Comparison of ENCODE assay signal across 28 cellular contexts in the genomic region with DNA sequence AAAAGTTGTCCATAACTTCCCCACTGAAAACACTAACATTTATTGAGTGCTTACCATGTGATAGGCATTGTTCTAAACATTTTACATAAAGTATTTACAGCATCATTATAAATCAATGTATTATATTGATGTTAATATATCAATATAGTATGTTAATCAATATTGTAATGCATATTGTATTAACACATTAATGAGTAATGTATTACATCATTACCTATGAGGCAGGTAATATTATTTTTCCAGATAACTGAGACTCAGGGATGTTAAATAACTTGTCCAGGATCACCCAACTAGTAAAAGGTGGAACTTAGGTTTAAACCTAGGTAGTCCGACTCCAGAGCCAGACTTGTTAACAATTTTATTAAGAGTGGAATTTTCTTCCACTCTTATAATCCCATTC. TPM values are rescaled to one million over a fixed set of nuclear protein-coding genes. Genes with fewer than 3 reads are reported as not detected.
A peak's percentile ranks its signal among the peaks of the same experiment; 100 is the strongest.
DNase-seq lines count a peak whose midpoint lies in the region; ATAC-seq, FAIRE-seq and TF ChIP-seq lines count a peak whose summit lies in the region.
"Had no signal": no experiment of that assay in that cellular context is flagged by ENCODE, and none has a peak within 500 bp of the region (broad histone marks: within the 10 kb centered on the region; RNA-seq: fewer than 3 reads in every experiment).

No MANE protein-coding gene starts in this region.

- H3K4me1 ChIP-seq in HEK293 (ENCODE audit: control insufficient read depth, insufficient read depth, low read length) (no peaks in the 10 kb centered on the region), OCI-LY3 (ENCODE audit: low read length) (peaks cover 11% of the 10 kb centered on the region), K562 (replicated peaks in 1 of 2; ENCODE audit: control insufficient read depth in 2 of 2, insufficient read depth in 2 of 2, low read length in 2 of 2) (no peaks in the 10 kb centered on the region; a peak in 1 of 5 replicates), foreskin keratinocyte (no peaks in the 10 kb centered on the region), Karpas-422 (ENCODE audit: low read length) (no peaks in the 10 kb centered on the region)
- H3K4me1 ChIP-seq: BE2C had no signal

- H3K36me3 ChIP-seq in HEK293 (ENCODE audit: control insufficient read depth in 2 of 2, insufficient read depth in 1 of 2, low read length in 2 of 2) (no peaks in the 10 kb centered on the region), OCI-LY3 (replicated peaks; ENCODE audit: low read depth, low read length) (no peaks in the 10 kb centered on the region), K562 (ENCODE audit: control insufficient read depth, insufficient read depth, low read length) (no peaks in the 10 kb centered on the region), Karpas-422 (ENCODE audit: insufficient read depth, low read length) (no peaks in the 10 kb centered on the region)
- H3K36me3 ChIP-seq: BE2C, BLaER1 had no signal

- FAIRE-seq in K562 (lab: Jason Lieb, UNC): no peak
- FAIRE-seq: A204.1, GM12891 had no signal

- H3K9me3 ChIP-seq in HEK293 (ENCODE audit: control insufficient read depth, insufficient read depth, low read depth, low read length) (no peaks in the 10 kb centered on the region), OCI-LY3 (ENCODE audit: insufficient read depth, low read length) (no peaks in the 10 kb centered on the region), K562 (replicated peaks; ENCODE audit: control insufficient read depth, insufficient read depth, low read depth, low read length) (no peaks in the 10 kb centered on the region), Karpas-422 (ENCODE audit: low read length) (no peaks in the 10 kb centered on the region)
- H3K9me3 ChIP-seq: BE2C, BLaER1 had no signal

- no peaks in the 10 kb centered on the region for H3K9me2 ChIP-seq in Karpas-422 (replicated peaks; ENCODE audit: insufficient read depth, low read length)

- BruUV-seq in K562 (replicated peaks; lab: Mats Ljungman, UMichigan): no TSS peak

- no peak for ATAC-seq in K562
- ATAC-seq in foreskin keratinocyte: no peak

- TF ChIP-seq EP300 in K562 (IDR thresholded peaks at IDR 0.05; ENCODE audit: low read length): no peak

- H3K4me3 ChIP-seq in HEK293 (ENCODE audit: low read depth, low read length) (no peak overlapping the region), OCI-LY3 (ENCODE audit: low read length) (no peak overlapping the region), K562 (no peak overlapping the region), Karpas-422 (ENCODE audit: low read length) (no peak overlapping the region)
- H3K4me3 ChIP-seq: BLaER1 had no signal

- no peaks in the 10 kb centered on the region for H3K9me1 ChIP-seq in K562 (ENCODE audit: control insufficient read depth, insufficient read depth, low read length)

- no peak for TF ChIP-seq RAD21 in K562 (CRISPR knock-in tag; conservative IDR thresholded peaks at IDR 0.05 in 1 of 2, IDR thresholded peaks at IDR 0.05 in 1 of 2)

- POLR2A ChIA-PET in HEK293 (lab: Yijun Ruan, JAX): no interaction called here
- POLR2A ChIA-PET in K562 (lab: Yijun Ruan, JAX): interaction anchor here (0.8 kb wide), 1 partner anchor 863 kb away, joined by 3 read pairs; no protein-coding TSS in a partner anchor

- in situ Hi-C loops in K562 (cut with MboI): no loop called here

- H3K4me2 ChIP-seq in OCI-LY3 (ENCODE audit: low read length) (0 out of 2 replicates have a peak overlapping the region, but pooled peaks have one; percentile 4), K562 (ENCODE audit: insufficient read depth, low read length) (no peak overlapping the region), Karpas-422 (ENCODE audit: low read depth, low read length, poor library complexity, severe bottlenecking) (no peak overlapping the region)
- H3K4me2 ChIP-seq: BLaER1 had no signal

- H3K79me2 ChIP-seq in OCI-LY3 (ENCODE audit: low read length) (no peaks in the 10 kb centered on the region), K562 (ENCODE audit: control insufficient read depth, insufficient read depth, low read length) (no peaks in the 10 kb centered on the region), Karpas-422 (ENCODE audit: low read length) (no peaks in the 10 kb centered on the region)

- no peak for TF ChIP-seq CTCF in HEK293 (tag by site-specific recombination; IDR thresholded peaks at IDR 0.05)
- TF ChIP-seq CTCF in OCI-LY3 (IDR thresholded peaks at IDR 0.05; ENCODE audit: low read depth, low read length): no peak
- no peak for TF ChIP-seq CTCF in K562 (IDR thresholded peaks at IDR 0.05 in 2 of 3, conservative IDR thresholded peaks at IDR 0.05 in 1 of 3; ENCODE audit: insufficient read depth in 2 of 3, low read depth in 1 of 3, low read length in 3 of 3)
- TF ChIP-seq CTCF in foreskin keratinocyte (conservative IDR thresholded peaks at IDR 0.05): no peak

- 10% methylated on average over 1 of the region's 1 CpG for WGBS in K562 (ENCODE audit: insufficient coverage, low coverage, missing lambda C conversion rate)

- no peak overlapping the region for H3K9ac ChIP-seq in OCI-LY3 (ENCODE audit: low read length)
- no peak overlapping the region for H3K9ac ChIP-seq in K562 (ENCODE audit: insufficient read depth in 1 of 2, low read depth in 2 of 2, low read length in 2 of 2)
- no peak overlapping the region for H3K9ac ChIP-seq in Karpas-422 (ENCODE audit: low read length)
- H3K9ac ChIP-seq: BLaER1 had no signal

- H2AFZ ChIP-seq in OCI-LY3 (ENCODE audit: low read depth, low read length): no peak overlapping the region
- H2AFZ ChIP-seq in K562 (ENCODE audit: low read depth, low read length): no peak overlapping the region
- no peak overlapping the region for H2AFZ ChIP-seq in Karpas-422 (ENCODE audit: low read length)

- TF ChIP-seq POLR2A in K562 (conservative IDR thresholded peaks at IDR 0.05): no peak

- no peaks in the 10 kb centered on the region for H4K20me1 ChIP-seq in OCI-LY3 (ENCODE audit: insufficient read depth, low read length)
- H4K20me1 ChIP-seq in K562 (replicated peaks; ENCODE audit: control insufficient read depth, insufficient read depth, low read length): peaks cover 4% of the 10 kb centered on the region; the same call in 1 of the 2 replicates
- H4K20me1 ChIP-seq in Karpas-422 (ENCODE audit: insufficient read depth, low read depth, low read length): no peaks in the 10 kb centered on the region; the same call in 1 of the 2 replicates
- H4K20me1 ChIP-seq: BLaER1 had no signal

- H3K27ac ChIP-seq in HEK293 (ENCODE audit: extremely low read depth, low read depth, low read length): no peak overlapping the region
- no peak overlapping the region for H3K27ac ChIP-seq in OCI-LY3 (ENCODE audit: low read length)
- H3K27ac ChIP-seq in K562 (ENCODE audit: extremely low read depth, low read depth, low read length): no peak overlapping the region
- no peak overlapping the region for H3K27ac ChIP-seq in foreskin keratinocyte
- H3K27ac ChIP-seq in Karpas-422 (ENCODE audit: low read length): no peak overlapping the region
- H3K27ac ChIP-seq: BLaER1 had no signal

- intact Hi-C loops in K562 (cut with micrococcal nuclease): no loop called here

- DNase-seq in K562 (ENCODE audit: extremely low read depth in 1 of 4, low spot score in 3 of 4) (no peak), foreskin keratinocyte (no peak), Karpas-422 (no peak)
- DNase-seq: 8988T; ACHN; BE2C; C1 segment of cervical spinal cord; CD4-positive, alpha-beta memory T cell; CD4-positive, CD25-positive, alpha-beta regulatory T cell; CD8-positive, alpha-beta memory T cell; COR-L47; DMS 273 treated with DMSO at 0.1 percent for 48 hours; DMS153; DMS53; DMS79; DND-41; EL; GDM1 had no signal

- CTCF ChIA-PET in HEK293 (lab: Yijun Ruan, JAX) (no interaction called here), K562 (lab: Yijun Ruan, JAX; ENCODE audit: low intra/inter-chr PET ratio) (no interaction called here)

- 0 out of 2 replicates have a peak, but pooled peaks cover 4% of the 10 kb centered on the region for H3K27me3 ChIP-seq in OCI-LY3 (ENCODE audit: low read depth, low read length)
- peaks cover 0 to 19% of the 10 kb centered on the region in 2 experiments; a peak in 3 of 5 replicates for H3K27me3 ChIP-seq in K562 (ENCODE audit: control insufficient read depth in 2 of 2, insufficient read depth in 2 of 2, low read length in 2 of 2)
- H3K27me3 ChIP-seq in foreskin keratinocyte: peaks cover 12% of the 10 kb centered on the region
- no peaks in the 10 kb centered on the region for H3K27me3 ChIP-seq in Karpas-422 (ENCODE audit: low read length)
- H3K27me3 ChIP-seq: BLaER1 had no signal

RNA-seq across cellular contexts. Expression of a gene that starts 12.2 kb away (rescaled TPM):
- not detected in 2 replicates for total RNA-seq in K562 (2011; cell fraction: chromatin; rRNA removed; ENCODE audit: low replicate concordance)
- not detected in 2 replicates for total RNA-seq in K562 (2011; cell fraction: nucleolus; rRNA removed)
- not detected in 2 replicates for total RNA-seq in K562 (2011; cell fraction: nucleoplasm; rRNA removed)
- total RNA-seq in K562 (2014; rRNA removed) (not detected in 2 replicates), K562 (2014; rRNA removed; fragmentation: Illumina TruSeq; extraction: Trizol) (not detected in 2 replicates), K562 (2015; rRNA removed; fragmentation: Illumina TruSeq; extraction: Trizol) (not detected in 2 replicates), K562 (2021) (not detected in 2 replicates), foreskin keratinocyte (0.37 and 0.85 TPM in 2 replicates)
- polyA plus RNA-seq in K562 (2011; rRNA removed) (not detected in 2 replicates), K562 (2014; fragmentation: Illumina TruSeq; extraction: Trizol) (not detected in 2 replicates), K562 (2014; fragmentation: Nextera tagmentation; extraction: Ambion mirVana) (not detected), K562 (2014; rRNA removed) (not detected in 2 replicates), foreskin keratinocyte (0.58 and 0.88 TPM in 2 replicates)
- polyA plus RNA-seq in K562 (2011; cell fraction: cytosol; rRNA removed): not detected in 2 replicates
- polyA plus RNA-seq in K562 (2011; cell fraction: nucleus; rRNA removed): not detected in 2 replicates
- polyA plus RNA-seq in K562 (2012): not detected in 2 replicates
- polyA minus RNA-seq in K562 (2011; rRNA and poly(A)+ RNA removed): not detected in 2 replicates
- polyA minus RNA-seq in K562 (2011; cell fraction: cytosol; rRNA and poly(A)+ RNA removed): not detected in 2 replicates
- not detected in 2 replicates for polyA minus RNA-seq in K562 (2011; cell fraction: nucleus; rRNA and poly(A)+ RNA removed)
- not detected in 2 replicates for total RNA-seq in Karpas-422 (2014; rRNA removed; shearing (Covaris generic); ENCODE audit: low replicate concordance)
- total RNA-seq: A673; CD4-positive, CD25-positive, alpha-beta regulatory T cell; Daoy; G401 had no signal
- polyA plus RNA-seq: CD4-positive, alpha-beta memory T cell; CD4-positive, CD25-positive, alpha-beta regulatory T cell; CD8-positive, alpha-beta memory T cell had no signal

RNA-seq across cellular contexts. Expression of a gene that starts 20.9 kb away (rescaled TPM):
- not detected in 2 replicates for total RNA-seq in K562 (2011; cell fraction: chromatin; rRNA removed; ENCODE audit: low replicate concordance)
- not detected in 2 replicates for total RNA-seq in K562 (2011; cell fraction: nucleolus; rRNA removed)
- not detected in 2 replicates for total RNA-seq in K562 (2011; cell fraction: nucleoplasm; rRNA removed)
- total RNA-seq in K562 (2014; rRNA removed): not detected in 2 replicates
- not detected in 2 replicates for total RNA-seq in K562 (2014; rRNA removed; fragmentation: Illumina TruSeq; extraction: Trizol)
- not detected in 2 replicates for total RNA-seq in K562 (2015; rRNA removed; fragmentation: Illumina TruSeq; extraction: Trizol)
- not detected in 2 replicates for total RNA-seq in K562 (2021)
- polyA plus RNA-seq in K562 (2011; rRNA removed): not detected in 2 replicates
- not detected in 2 replicates for polyA plus RNA-seq in K562 (2011; cell fraction: cytosol; rRNA removed)
- polyA plus RNA-seq in K562 (2011; cell fraction: nucleus; rRNA removed): not detected in 2 replicates
- not detected in 2 replicates for polyA plus RNA-seq in K562 (2012)
- polyA plus RNA-seq in K562 (2014; fragmentation: Illumina TruSeq; extraction: Trizol): not detected in 2 replicates
- not detected for polyA plus RNA-seq in K562 (2014; fragmentation: Nextera tagmentation; extraction: Ambion mirVana)
- not detected in 2 replicates for polyA plus RNA-seq in K562 (2014; rRNA removed)
- not detected in 2 replicates for polyA minus RNA-seq in K562 (2011; rRNA and poly(A)+ RNA removed)
- polyA minus RNA-seq in K562 (2011; cell fraction: cytosol; rRNA and poly(A)+ RNA removed): not detected in 2 replicates
- not detected in 2 replicates for polyA minus RNA-seq in K562 (2011; cell fraction: nucleus; rRNA and poly(A)+ RNA removed)
- total RNA-seq in foreskin keratinocyte: 0.18 and 0.34 TPM in 2 replicates
- polyA plus RNA-seq in foreskin keratinocyte: 0.17 and 0.36 TPM in 2 replicates
- not detected in 2 replicates for total RNA-seq in Karpas-422 (2014; rRNA removed; shearing (Covaris generic); ENCODE audit: low replicate concordance)
- total RNA-seq: A673; CD4-positive, alpha-beta memory T cell; CD8-positive, alpha-beta memory T cell; Daoy; G401 had no signal
- polyA plus RNA-seq: AG04450; CD4-positive, alpha-beta memory T cell; CD4-positive, CD25-positive, alpha-beta regulatory T cell; CD8-positive, alpha-beta memory T cell had no signal

RNA-seq across cellular contexts. Expression of a gene that starts 25.9 kb away (rescaled TPM):
- 1.7 and 1.9 TPM in 2 replicates for total RNA-seq in K562 (2011; cell fraction: chromatin; rRNA removed; ENCODE audit: low replicate concordance)
- total RNA-seq in K562 (2011; cell fraction: nucleolus; rRNA removed): 2.0 and 4.3 TPM in 2 replicates
- total RNA-seq in K562 (2011; cell fraction: nucleoplasm; rRNA removed): 3.6 and 4.0 TPM in 2 replicates
- total RNA-seq in K562 (2014; rRNA removed): 1.8 and 2.6 TPM in 2 replicates
- total RNA-seq in K562 (2014; rRNA removed; fragmentation: Illumina TruSeq; extraction: Trizol): 1.2 and 1.4 TPM in 2 replicates
- 0.62 and 0.64 TPM in 2 replicates for total RNA-seq in K562 (2015; rRNA removed; fragmentation: Illumina TruSeq; extraction: Trizol)
- total RNA-seq in K562 (2021): 1.9 and 2.2 TPM in 2 replicates
- polyA plus RNA-seq in K562 (2011; rRNA removed): 0.34 and 0.86 TPM in 2 replicates
- 0.34 and 1.5 TPM in 2 replicates for polyA plus RNA-seq in K562 (2011; cell fraction: cytosol; rRNA removed)
- 0.11 and 0.46 TPM in 2 replicates for polyA plus RNA-seq in K562 (2011; cell fraction: nucleus; rRNA removed)
- 2.1 and 7.3 TPM in 2 replicates for polyA plus RNA-seq in K562 (2012)
- 2.9 and 3.3 TPM in 2 replicates for polyA plus RNA-seq in K562 (2014; fragmentation: Illumina TruSeq; extraction: Trizol)
- polyA plus RNA-seq in K562 (2014; fragmentation: Nextera tagmentation; extraction: Ambion mirVana): under 1 TPM; 0.20 to 0.27 TPM
- polyA plus RNA-seq in K562 (2014; rRNA removed): 1.3 and 1.6 TPM in 2 replicates
- 0.39 and 1.2 TPM in 2 replicates for polyA minus RNA-seq in K562 (2011; rRNA and poly(A)+ RNA removed)
- 0.76 TPM in 1 of 2 replicates, not detected in the other for polyA minus RNA-seq in K562 (2011; cell fraction: cytosol; rRNA and poly(A)+ RNA removed)
- 0.11 and 0.54 TPM in 2 replicates for polyA minus RNA-seq in K562 (2011; cell fraction: nucleus; rRNA and poly(A)+ RNA removed)
- total RNA-seq in foreskin keratinocyte: 0.07 and 0.17 TPM in 2 replicates
- polyA plus RNA-seq in foreskin keratinocyte: 0.04 and 0.18 TPM in 2 replicates
- total RNA-seq in Karpas-422 (2014; rRNA removed; shearing (Covaris generic); ENCODE audit: low replicate concordance): 0.07 TPM in 1 of 2 replicates, not detected in the other
- total RNA-seq: A673, Daoy, G401 had no signal
- polyA plus RNA-seq: AG04450 had no signal

RNA-seq across cellular contexts. Expression of a gene that starts 53.1 kb away (rescaled TPM):
- not detected in 2 replicates for total RNA-seq in K562 (2011; cell fraction: chromatin; rRNA removed; ENCODE audit: low replicate concordance)
- not detected in 2 replicates for total RNA-seq in K562 (2011; cell fraction: nucleolus; rRNA removed)
- total RNA-seq in K562 (2011; cell fraction: nucleoplasm; rRNA removed): not detected in 2 replicates
- total RNA-seq in K562 (2014; rRNA removed): not detected in 2 replicates
- total RNA-seq in K562 (2014; rRNA removed; fragmentation: Illumina TruSeq; extraction: Trizol): not detected in 2 replicates
- total RNA-seq in K562 (2015; rRNA removed; fragmentation: Illumina TruSeq; extraction: Trizol): not detected in 2 replicates
- not detected in 2 replicates for total RNA-seq in K562 (2021)
- polyA plus RNA-seq in K562 (2011; rRNA removed): not detected in 2 replicates
- not detected in 2 replicates for polyA plus RNA-seq in K562 (2011; cell fraction: cytosol; rRNA removed)
- polyA plus RNA-seq in K562 (2011; cell fraction: nucleus; rRNA removed): not detected in 2 replicates
- polyA plus RNA-seq in K562 (2012): not detected in 2 replicates
- not detected in 2 replicates for polyA plus RNA-seq in K562 (2014; fragmentation: Illumina TruSeq; extraction: Trizol)
- polyA plus RNA-seq in K562 (2014; fragmentation: Nextera tagmentation; extraction: Ambion mirVana): not detected
- polyA plus RNA-seq in K562 (2014; rRNA removed): not detected in 2 replicates
- polyA minus RNA-seq in K562 (2011; rRNA and poly(A)+ RNA removed): not detected in 2 replicates
- polyA minus RNA-seq in K562 (2011; cell fraction: cytosol; rRNA and poly(A)+ RNA removed): not detected in 2 replicates
- polyA minus RNA-seq in K562 (2011; cell fraction: nucleus; rRNA and poly(A)+ RNA removed): not detected in 2 replicates
- total RNA-seq in foreskin keratinocyte: not detected in 2 replicates
- polyA plus RNA-seq in foreskin keratinocyte: not detected in 2 replicates
- not detected in 2 replicates for total RNA-seq in Karpas-422 (2014; rRNA removed; shearing (Covaris generic); ENCODE audit: low replicate concordance)
- total RNA-seq: A673; CD4-positive, alpha-beta memory T cell; CD4-positive, CD25-positive, alpha-beta regulatory T cell; CD8-positive, alpha-beta memory T cell; Daoy; G401 had no signal
- polyA plus RNA-seq: AG04450; CD14-positive monocyte; CD4-positive, alpha-beta memory T cell; CD4-positive, CD25-positive, alpha-beta regulatory T cell; CD8-positive, alpha-beta memory T cell had no signal
